In the genomic region with DNA sequence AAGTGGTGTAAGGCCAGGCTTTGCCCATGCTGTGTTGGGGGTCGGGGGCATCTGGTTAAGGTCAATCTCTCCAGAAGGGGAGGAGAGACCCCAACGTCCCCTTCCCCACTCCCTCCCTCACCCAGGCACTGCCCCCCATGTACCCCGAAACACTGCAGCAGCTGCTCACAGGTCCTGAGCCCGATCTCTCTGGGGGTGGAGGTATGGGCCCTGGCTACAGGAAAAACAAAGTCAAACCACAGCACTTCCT, we compare ENCODE assay signal across 9 cellular contexts. TPM values are rescaled to one million over a fixed set of nuclear protein-coding genes. Genes with fewer than 3 reads are reported as not detected.
DNase-seq lines count a peak whose midpoint lies in the region; ATAC-seq and TF ChIP-seq lines count a peak whose summit lies in the region.
"Had no signal": no experiment of that assay in that cellular context is flagged by ENCODE, and none has a peak within 500 bp of the region (broad histone marks: within the 10 kb centered on the region; RNA-seq: fewer than 3 reads in every experiment).

No MANE protein-coding gene starts in this region.

- peaks cover 24 to 37% of the 10 kb centered on the region in 2 experiments for H3K4me1 ChIP-seq in neutrophil (ENCODE audit: control insufficient read depth in 1 of 2, insufficient read depth in 1 of 2, low read depth in 1 of 2, low read length in 1 of 2)

- H3K27ac ChIP-seq in neutrophil: peak overlapping the region; percentile 59
- H3K27ac ChIP-seq in brain microvascular endothelial cell: no peak overlapping the region

- H3K27me3 Mint-ChIP-seq in CD14-positive monocyte (ENCODE audit: low read depth in 3 of 3) (peaks cover 13 to 29% (median 19%) of the 10 kb centered on the region in 3 donors), HFFc6 (ENCODE audit: insufficient read depth) (peaks cover 34% of the 10 kb centered on the region)
- no peaks in the 10 kb centered on the region for H3K27me3 Mint-ChIP-seq in central memory CD8-positive, alpha-beta T cell

- TF ChIP-seq CTCF in CD14-positive monocyte (IDR thresholded peaks at IDR 0.05): no peak
- TF ChIP-seq CTCF in HFFc6 (IDR thresholded peaks at IDR 0.05): no peak
- no peak for TF ChIP-seq CTCF in neutrophil (IDR thresholded peaks at IDR 0.05)
- TF ChIP-seq CTCF in brain microvascular endothelial cell (IDR thresholded peaks at IDR 0.05; ENCODE audit: low read depth, low read length, missing control alignments): no peak

- H3K4me3 Mint-ChIP-seq in CD14-positive monocyte (peak overlapping the region; percentile 39 to 76), HFFc6 (no peak overlapping the region)
- H3K4me3 Mint-ChIP-seq in central memory CD8-positive, alpha-beta T cell: peak overlapping the region; percentile 65

- in situ Hi-C loops in brain microvascular endothelial cell (cut with HindIII; ENCODE audit: low pct_ligation_motif_present, low sequenced_read_pairs): no loop called here

- H3K36me3 ChIP-seq in neutrophil (peaks cover 29% of the 10 kb centered on the region), brain microvascular endothelial cell (replicated peaks) (peaks cover 30% of the 10 kb centered on the region)

- no peak for DNase-seq in CD14-positive monocyte (ENCODE audit: low spot score)
- DNase-seq in HFFc6: no peak
- DNase-seq in central memory CD8-positive, alpha-beta T cell (ENCODE audit: low spot score in 2 of 2): no peak
- no peak for DNase-seq in brain microvascular endothelial cell
- DNase-seq in cerebellar nuclear complex (lab: John Stamatoyannopoulos, UW): no peak
- DNase-seq in NCI-H69 (lab: John Stamatoyannopoulos, UW): no peak
- DNase-seq: occipital lobe had no signal

- H3K27me3 ChIP-seq in neutrophil (peaks cover 40% of the 10 kb centered on the region), brain microvascular endothelial cell (replicated peaks) (no peaks in the 10 kb centered on the region)

- H3K9me3 Mint-ChIP-seq in CD14-positive monocyte (peaks cover 0 to 5% (median 2%) of the 10 kb centered on the region in 7 donors), HFFc6 (peaks cover 5% of the 10 kb centered on the region; the same call in 1 of the 2 replicates)
- no peaks in the 10 kb centered on the region for H3K9me3 Mint-ChIP-seq in central memory CD8-positive, alpha-beta T cell

- peaks cover 17 to 31% of the 10 kb centered on the region in 2 donors for H3K36me3 Mint-ChIP-seq in CD14-positive monocyte
- peaks cover 28% of the 10 kb centered on the region for H3K36me3 Mint-ChIP-seq in HFFc6 (ENCODE audit: low read depth)
- peaks cover 35% of the 10 kb centered on the region for H3K36me3 Mint-ChIP-seq in central memory CD8-positive, alpha-beta T cell (ENCODE audit: insufficient read depth)

- H3K27ac Mint-ChIP-seq in CD14-positive monocyte (peak overlapping the region in 2 of 7 donors; percentile 32 to 50), HFFc6 (peak overlapping the region; percentile 74)
- H3K27ac Mint-ChIP-seq in central memory CD8-positive, alpha-beta T cell (ENCODE audit: low read depth): peak overlapping the region; percentile 93

- H3K4me3 ChIP-seq in neutrophil (ENCODE audit: low read depth in 1 of 2, low read length in 1 of 2) (peak overlapping the region in 1 of 2 experiments; percentile 24), brain microvascular endothelial cell (ENCODE audit: low read depth, low read length) (no peak overlapping the region)

- ATAC-seq in central memory CD8-positive, alpha-beta T cell (replicated peaks; ENCODE audit: extremely low read depth, poor library complexity, severe bottlenecking): no peak
- no peak for ATAC-seq in HG02852 (IDR thresholded peaks at IDR 0.05; ENCODE audit: unreplicated experiment)

- intact Hi-C loops in CD14-positive monocyte (cut with micrococcal nuclease): loop anchor here in 1 of 2 donors (10.0 kb wide), 1 partner anchor 191 kb away; no protein-coding TSS in a partner anchor

- H3K4me1 Mint-ChIP-seq in CD14-positive monocyte (peaks cover 41% of the 10 kb centered on the region), HFFc6 (ENCODE audit: low read depth) (peaks cover 35% of the 10 kb centered on the region)
- peaks cover 67% of the 10 kb centered on the region for H3K4me1 Mint-ChIP-seq in central memory CD8-positive, alpha-beta T cell

- no peaks in the 10 kb centered on the region for H3K9me3 ChIP-seq in neutrophil

RNA-seq across cellular contexts. Expression of gene CAPN12, which starts 10.2 kb away (rescaled TPM):
- polyA plus RNA-seq in CD14-positive monocyte: not detected
- under 1 TPM; 0.09 to 0.45 (median 0.19) TPM for total RNA-seq in HFFc6 (2021; fragmentation: NEBNext Ultra II Directional; extraction: Animal tissue kit (Norgen Biotek cat#: 25700))
- total RNA-seq: occipital lobe had no signal

RNA-seq across cellular contexts. Expression of gene LGALS7, which starts 39.2 kb away (rescaled TPM):
- polyA plus RNA-seq in CD14-positive monocyte: not detected
- total RNA-seq in HFFc6 (2021; fragmentation: NEBNext Ultra II Directional; extraction: Animal tissue kit (Norgen Biotek cat#: 25700)): not detected

RNA-seq across cellular contexts. Expression of gene LGALS7B, which starts 54.9 kb away (rescaled TPM):
- not detected for polyA plus RNA-seq in CD14-positive monocyte
- not detected for total RNA-seq in HFFc6 (2021; fragmentation: NEBNext Ultra II Directional; extraction: Animal tissue kit (Norgen Biotek cat#: 25700))
- total RNA-seq: occipital lobe had no signal
